22 cellular contexts compared by ENCODE assay signal in genomic region chr19:29004796-29005195, GRCh38.
DNase-seq lines count a peak whose midpoint lies in the region; ATAC-seq and TF ChIP-seq lines count a peak whose summit lies in the region.
"Had no signal": no experiment of that assay in that cellular context is flagged by ENCODE, and none has a peak within 500 bp of the region (broad histone marks: within the 10 kb centered on the region; RNA-seq: fewer than 3 reads in every experiment).

No MANE protein-coding gene starts in this region.

- no peak overlapping the region for H3K27ac Mint-ChIP-seq in type B pancreatic cell
- H3K27ac Mint-ChIP-seq: CD8-positive, alpha-beta T cell; HFFc6 had no signal

- H3K4me2 ChIP-seq in BLaER1 treated with 17β-estradiol and CSF1 and Interleukin-3, amounts not matched to agents 10 nM and 100 nM = peak overlapping the region in 9 of 11 experiments; percentile 40 to 78 (median 64); a peak in 17 of 22 replicates
- H3K4me2 ChIP-seq: A549 had no signal

- ATAC-seq in upper lobe of right lung = no peak
- ATAC-seq: A549; CD8-positive, alpha-beta T cell; GM12878 had no signal

- H3K27me3 ChIP-seq in BLaER1 treated with 17β-estradiol and CSF1 and Interleukin-3, amounts not matched to agents 10 nM and 100 nM = no peaks in the 10 kb centered on the region
- no peaks in the 10 kb centered on the region for H3K27me3 ChIP-seq in upper lobe of right lung
- peaks cover 0 to 3% of the 10 kb centered on the region in 2 donors for H3K27me3 ChIP-seq in tibial artery
- H3K27me3 ChIP-seq: BE2C had no signal

- no peaks in the 10 kb centered on the region for H3K36me3 Mint-ChIP-seq in type B pancreatic cell
- H3K36me3 Mint-ChIP-seq: CD4-positive, CD25-positive, alpha-beta regulatory T cell; CD8-positive, alpha-beta T cell had no signal

- DNase-seq in posterior vena cava (ENCODE audit: low spot score) (peak; percentile 23), upper lobe of right lung (peak; percentile 22), type B pancreatic cell (ENCODE audit: extremely low spot score, unreplicated experiment) (no peak), NCI-H510A treated with DMSO at 0.1 percent for 48 hours (lab: John Stamatoyannopoulos, UW) (no peak), tibial artery (no peak)
- DNase-seq: 8988T; ACHN; AML-193; BE2C; CD4-positive, CD25-positive, alpha-beta regulatory T cell; CD8-positive, alpha-beta T cell; DMS 273 treated with DMSO at 0.1 percent for 48 hours; DMS79; EL; GDM1; GOT3; HFFc6 had no signal

- peaks cover 8% of the 10 kb centered on the region for H3K4me1 Mint-ChIP-seq in type B pancreatic cell (ENCODE audit: unreplicated experiment)
- H3K4me1 Mint-ChIP-seq: CD4-positive, CD25-positive, alpha-beta regulatory T cell had no signal

- no peaks in the 10 kb centered on the region for H4K20me1 ChIP-seq in BLaER1 treated with 17β-estradiol and CSF1 and Interleukin-3, amounts not matched to agents 10 nM and 100 nM

- peaks cover 0 to 69% (median 37%) of the 10 kb centered on the region in 10 experiments; a peak in 15 of 20 replicates for H3K4me1 ChIP-seq in BLaER1 treated with 17β-estradiol and CSF1 and Interleukin-3, amounts not matched to agents 10 nM and 100 nM
- H3K4me1 ChIP-seq in upper lobe of right lung = no peaks in the 10 kb centered on the region
- no peaks in the 10 kb centered on the region for H3K4me1 ChIP-seq in tibial artery
- H3K4me1 ChIP-seq: A549, BE2C, HAP-1 had no signal

- no peaks in the 10 kb centered on the region for H3K36me3 ChIP-seq in BLaER1 treated with 17β-estradiol and CSF1 and Interleukin-3, amounts not matched to agents 10 nM and 100 nM
- H3K36me3 ChIP-seq in upper lobe of right lung = no peaks in the 10 kb centered on the region
- no peaks in the 10 kb centered on the region for H3K36me3 ChIP-seq in tibial artery
- H3K36me3 ChIP-seq: BE2C, HAP-1 had no signal

- no peaks in the 10 kb centered on the region for H3K9me3 Mint-ChIP-seq in type B pancreatic cell
- H3K9me3 Mint-ChIP-seq: CD8-positive, alpha-beta T cell; HFFc6 had no signal

- no peaks in the 10 kb centered on the region for H3K9me3 ChIP-seq in BLaER1 treated with 17β-estradiol and CSF1 and Interleukin-3, amounts not matched to agents 10 nM and 100 nM (replicated peaks in 1 of 11)
- H3K9me3 ChIP-seq in upper lobe of right lung (no peaks in the 10 kb centered on the region), tibial artery (no peaks in the 10 kb centered on the region)
- H3K9me3 ChIP-seq: BE2C, HAP-1 had no signal

- H3K27ac ChIP-seq in BLaER1 treated with 17β-estradiol and CSF1 and Interleukin-3, amounts not matched to agents 10 nM and 100 nM = no peak overlapping the region
- H3K27ac ChIP-seq in upper lobe of right lung = no peak overlapping the region
- H3K27ac ChIP-seq in tibial artery = no peak overlapping the region
- H3K27ac ChIP-seq: A549, C4-2B had no signal

- no peak overlapping the region for H3K4me3 Mint-ChIP-seq in type B pancreatic cell
- H3K4me3 Mint-ChIP-seq: CD4-positive, CD25-positive, alpha-beta regulatory T cell; CD8-positive, alpha-beta T cell; HFFc6 had no signal

- no peak for TF ChIP-seq CTCF in upper lobe of right lung (IDR thresholded peaks at IDR 0.05)
- no peak for TF ChIP-seq CTCF in type B pancreatic cell (conservative IDR thresholded peaks at IDR 0.05)
- no peak for TF ChIP-seq CTCF in tibial artery (IDR thresholded peaks at IDR 0.05)

- H3K4me3 ChIP-seq in BLaER1 treated with 17β-estradiol and CSF1 and Interleukin-3, amounts not matched to agents 10 nM and 100 nM = no peak overlapping the region
- H3K4me3 ChIP-seq in upper lobe of right lung (no peak overlapping the region), tibial artery (no peak overlapping the region)
- H3K4me3 ChIP-seq: A549, GM12878, HAP-1 had no signal

- H3K27me3 Mint-ChIP-seq in type B pancreatic cell = no peaks in the 10 kb centered on the region
- H3K27me3 Mint-ChIP-seq: CD4-positive, CD25-positive, alpha-beta regulatory T cell had no signal

- intact Hi-C loops in posterior vena cava (cut with DNase I) (no loop called here), upper lobe of right lung (cut with DNase I) (no loop called here), tibial artery (cut with DNase I; ENCODE audit: low total_unique reads) (no loop called here)

- H3K9ac ChIP-seq in BLaER1 treated with 17β-estradiol and CSF1 and Interleukin-3, amounts not matched to agents 10 nM and 100 nM = no peak overlapping the region

Comparison
In these comparisons a context has a peak if more than half of its experiments do, and no peak if none do; other contexts are left out.
1. DNase-seq: peak in posterior vena cava (single experiment) and upper lobe of right lung (single experiment); none in type B pancreatic cell (single experiment), NCI-H510A treated with DMSO at 0.1 percent for 48 hours (single experiment) and tibial artery (0 of 2).